Comparison of ENCODE assay signal across 18 cellular contexts in genomic region chr11:117627259-117627658, GRCh38.
"Had no signal": no experiment of that assay in that cellular context is flagged by ENCODE, and none has a peak within 500 bp of the region (broad histone marks: within the 10 kb centered on the region; RNA-seq: fewer than 3 reads in every experiment).

No MANE protein-coding gene starts in this region.

- H3K4me3 ChIP-seq: esophagus squamous epithelium, hepatocyte, lung, right lobe of liver, smooth muscle cell, tibial artery, uterus had no signal

- H3K27me3 ChIP-seq: hepatocyte, right lobe of liver, uterus had no signal

- ATAC-seq: activated CD8-positive, alpha-beta memory T cell treated with anti-CD3 and anti-CD28 coated beads, Interleukin-2, amount 10 ng/mL, durations not matched to agents 7 days and 5 days; activated naive CD8-positive, alpha-beta T cell treated with anti-CD3 and anti-CD28 coated beads, Interleukin-2, amount 50 U/mL, for 24 hours; right lobe of liver; stimulated activated memory B cell treated with anti-CD40 and anti-IgM and Interleukin-4, amounts not matched to agents 10 μg/mL and 1 μg/mL and 100 μg/mL, for 72 hours; WTC11 had no signal

- H3K27ac ChIP-seq: esophagus squamous epithelium, hepatocyte, right lobe of liver, tibial artery, uterus had no signal

- H3K4me1 ChIP-seq: esophagus squamous epithelium, right lobe of liver, tibial artery, uterus had no signal

- H3K9me3 ChIP-seq: right lobe of liver, uterus had no signal

- DNase-seq: activated CD4-positive, alpha-beta memory T cell treated with anti-CD3 and anti-CD28 coated beads, Interleukin-2, amount 10 ng/mL, durations not matched to agents 7 days and 5 days; activated CD4-positive, alpha-beta T cell treated with anti-CD3 and anti-CD28 coated beads for 4 hours; activated CD8-positive, alpha-beta memory T cell treated with anti-CD3 and anti-CD28 coated beads, Interleukin-2, amount 10 ng/mL, durations not matched to agents 7 days and 5 days; activated naive CD4-positive, alpha-beta T cell treated with anti-CD3 and anti-CD28 coated beads, Interleukin-2, amount 10 ng/mL, durations not matched to agents 7 days and 5 days; activated naive CD8-positive, alpha-beta T cell treated with anti-CD3 and anti-CD28 coated beads, Interleukin-2, amount 50 U/mL, for 24 hours; activated T-cell treated with anti-CD3 and anti-CD28 coated beads, Interleukin-2, amount 50 U/mL, for 1 hour; effector memory CD4-positive, alpha-beta T cell; esophagus squamous epithelium; islet precursor cell; right lobe of liver; stimulated activated CD4-positive, alpha-beta T cell treated with anti-CD3 and anti-CD28 coated beads, Interleukin-4, amount 100 ng/mL, for 24 hours; tibial artery; uterus had no signal

- H3K36me3 ChIP-seq: esophagus squamous epithelium, right lobe of liver, tibial artery, uterus had no signal
